Comparison of ENCODE assay signal across 2 cellular contexts in the genomic region with DNA sequence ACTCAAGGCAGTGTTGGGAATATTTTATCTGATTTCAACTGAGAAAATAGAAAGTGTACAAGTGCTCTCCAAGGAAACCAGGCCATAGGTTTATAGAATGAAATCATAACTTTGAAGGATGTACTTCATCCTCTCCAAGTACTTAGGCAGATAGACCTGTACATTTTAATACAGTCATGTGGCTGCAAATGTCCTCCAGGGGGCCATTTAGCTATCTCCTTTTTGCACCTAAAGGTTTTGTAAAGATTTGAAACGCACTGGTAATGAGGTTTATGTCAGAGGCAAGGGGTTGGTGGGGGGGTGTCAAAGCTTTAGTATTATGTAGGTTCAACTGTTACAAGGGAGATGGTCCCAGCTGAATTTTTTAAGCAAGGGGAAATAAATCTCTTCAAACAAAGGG.
TF ChIP-seq lines count a peak whose summit lies in the region.

No MANE protein-coding gene starts in this region.

TF ChIP-seq in SK-N-SH, 30 proteins besides CTCF, POLR2A, EP300 and RAD21:
- TF ChIP-seq MEF2A (IDR thresholded peaks at IDR 0.05; ENCODE audit: borderline replicate concordance, low read depth) (no peak), TAF1 (IDR thresholded peaks at IDR 0.05; ENCODE audit: borderline replicate concordance, low read depth, low read length) (no peak), NRF1 (IDR thresholded peaks at IDR 0.05; ENCODE audit: low read depth, low read length) (no peak), ZBTB33 (IDR thresholded peaks at IDR 0.05; ENCODE audit: borderline replicate concordance, low read depth) (no peak), TEAD4 (IDR thresholded peaks at IDR 0.05; ENCODE audit: borderline replicate concordance, insufficient read depth) (no peak), NFIC (IDR thresholded peaks at IDR 0.05; ENCODE audit: borderline replicate concordance) (no peak), SIN3A (IDR thresholded peaks at IDR 0.05; ENCODE audit: borderline replicate concordance, low read depth, low read length) (no peak), YY1 (IDR thresholded peaks at IDR 0.05; ENCODE audit: low read depth) (no peak), FOXJ3 (CRISPR knock-in tag; IDR thresholded peaks at IDR 0.05) (no peak), EZH2phosphoT487 (IDR thresholded peaks at IDR 0.05; ENCODE audit: borderline replicate concordance, low read depth) (no peak), MXI1 (IDR thresholded peaks at IDR 0.05; ENCODE audit: low read depth, low read length) (no peak), POLR2AphosphoS5 (IDR thresholded peaks at IDR 0.05; ENCODE audit: low read depth, low read length) (no peak), GABPA (IDR thresholded peaks at IDR 0.05; ENCODE audit: low read depth) (no peak), FOXM1 (IDR thresholded peaks at IDR 0.05; ENCODE audit: low read depth) (no peak), RCOR1 (IDR thresholded peaks at IDR 0.05; ENCODE audit: low read length) (no peak), CHD2 (IDR thresholded peaks at IDR 0.05; ENCODE audit: low read length, partially characterized antibody) (no peak)
- TF ChIP-seq, protein P1, sequence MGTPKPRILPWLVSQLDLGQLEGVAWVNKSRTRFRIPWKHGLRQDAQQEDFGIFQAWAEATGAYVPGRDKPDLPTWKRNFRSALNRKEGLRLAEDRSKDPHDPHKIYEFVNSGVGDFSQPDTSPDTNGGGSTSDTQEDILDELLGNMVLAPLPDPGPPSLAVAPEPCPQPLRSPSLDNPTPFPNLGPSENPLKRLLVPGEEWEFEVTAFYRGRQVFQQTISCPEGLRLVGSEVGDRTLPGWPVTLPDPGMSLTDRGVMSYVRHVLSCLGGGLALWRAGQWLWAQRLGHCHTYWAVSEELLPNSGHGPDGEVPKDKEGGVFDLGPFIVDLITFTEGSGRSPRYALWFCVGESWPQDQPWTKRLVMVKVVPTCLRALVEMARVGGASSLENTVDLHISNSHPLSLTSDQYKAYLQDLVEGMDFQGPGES (IDR thresholded peaks at IDR 0.05; ENCODE audit: low read depth, low read length): no peak
- TF ChIP-seq, protein P2, sequence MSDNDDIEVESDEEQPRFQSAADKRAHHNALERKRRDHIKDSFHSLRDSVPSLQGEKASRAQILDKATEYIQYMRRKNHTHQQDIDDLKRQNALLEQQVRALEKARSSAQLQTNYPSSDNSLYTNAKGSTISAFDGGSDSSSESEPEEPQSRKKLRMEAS (IDR thresholded peaks at IDR 0.05; ENCODE audit: low read depth): no peak
- TF ChIP-seq, protein P3, sequence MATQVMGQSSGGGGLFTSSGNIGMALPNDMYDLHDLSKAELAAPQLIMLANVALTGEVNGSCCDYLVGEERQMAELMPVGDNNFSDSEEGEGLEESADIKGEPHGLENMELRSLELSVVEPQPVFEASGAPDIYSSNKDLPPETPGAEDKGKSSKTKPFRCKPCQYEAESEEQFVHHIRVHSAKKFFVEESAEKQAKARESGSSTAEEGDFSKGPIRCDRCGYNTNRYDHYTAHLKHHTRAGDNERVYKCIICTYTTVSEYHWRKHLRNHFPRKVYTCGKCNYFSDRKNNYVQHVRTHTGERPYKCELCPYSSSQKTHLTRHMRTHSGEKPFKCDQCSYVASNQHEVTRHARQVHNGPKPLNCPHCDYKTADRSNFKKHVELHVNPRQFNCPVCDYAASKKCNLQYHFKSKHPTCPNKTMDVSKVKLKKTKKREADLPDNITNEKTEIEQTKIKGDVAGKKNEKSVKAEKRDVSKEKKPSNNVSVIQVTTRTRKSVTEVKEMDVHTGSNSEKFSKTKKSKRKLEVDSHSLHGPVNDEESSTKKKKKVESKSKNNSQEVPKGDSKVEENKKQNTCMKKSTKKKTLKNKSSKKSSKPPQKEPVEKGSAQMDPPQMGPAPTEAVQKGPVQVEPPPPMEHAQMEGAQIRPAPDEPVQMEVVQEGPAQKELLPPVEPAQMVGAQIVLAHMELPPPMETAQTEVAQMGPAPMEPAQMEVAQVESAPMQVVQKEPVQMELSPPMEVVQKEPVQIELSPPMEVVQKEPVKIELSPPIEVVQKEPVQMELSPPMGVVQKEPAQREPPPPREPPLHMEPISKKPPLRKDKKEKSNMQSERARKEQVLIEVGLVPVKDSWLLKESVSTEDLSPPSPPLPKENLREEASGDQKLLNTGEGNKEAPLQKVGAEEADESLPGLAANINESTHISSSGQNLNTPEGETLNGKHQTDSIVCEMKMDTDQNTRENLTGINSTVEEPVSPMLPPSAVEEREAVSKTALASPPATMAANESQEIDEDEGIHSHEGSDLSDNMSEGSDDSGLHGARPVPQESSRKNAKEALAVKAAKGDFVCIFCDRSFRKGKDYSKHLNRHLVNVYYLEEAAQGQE (IDR thresholded peaks at IDR 0.05; ENCODE audit: low read depth, low read length): no peak
TF ChIP-seq in SK-N-SH: peak in this region for 0.

TF ChIP-seq in SK-N-SH treated with all-trans-retinoic acid at 6 μM for 48 hours, 23 proteins besides CTCF, POLR2A, EP300 and RAD21:
- TF ChIP-seq ZFP3 (CRISPR knock-in tag; IDR thresholded peaks at IDR 0.05) (no peak), ZNF70 (CRISPR knock-in tag; IDR thresholded peaks at IDR 0.05) (no peak)
